ENCODE assay signal across 9 cellular contexts in the genomic region with DNA sequence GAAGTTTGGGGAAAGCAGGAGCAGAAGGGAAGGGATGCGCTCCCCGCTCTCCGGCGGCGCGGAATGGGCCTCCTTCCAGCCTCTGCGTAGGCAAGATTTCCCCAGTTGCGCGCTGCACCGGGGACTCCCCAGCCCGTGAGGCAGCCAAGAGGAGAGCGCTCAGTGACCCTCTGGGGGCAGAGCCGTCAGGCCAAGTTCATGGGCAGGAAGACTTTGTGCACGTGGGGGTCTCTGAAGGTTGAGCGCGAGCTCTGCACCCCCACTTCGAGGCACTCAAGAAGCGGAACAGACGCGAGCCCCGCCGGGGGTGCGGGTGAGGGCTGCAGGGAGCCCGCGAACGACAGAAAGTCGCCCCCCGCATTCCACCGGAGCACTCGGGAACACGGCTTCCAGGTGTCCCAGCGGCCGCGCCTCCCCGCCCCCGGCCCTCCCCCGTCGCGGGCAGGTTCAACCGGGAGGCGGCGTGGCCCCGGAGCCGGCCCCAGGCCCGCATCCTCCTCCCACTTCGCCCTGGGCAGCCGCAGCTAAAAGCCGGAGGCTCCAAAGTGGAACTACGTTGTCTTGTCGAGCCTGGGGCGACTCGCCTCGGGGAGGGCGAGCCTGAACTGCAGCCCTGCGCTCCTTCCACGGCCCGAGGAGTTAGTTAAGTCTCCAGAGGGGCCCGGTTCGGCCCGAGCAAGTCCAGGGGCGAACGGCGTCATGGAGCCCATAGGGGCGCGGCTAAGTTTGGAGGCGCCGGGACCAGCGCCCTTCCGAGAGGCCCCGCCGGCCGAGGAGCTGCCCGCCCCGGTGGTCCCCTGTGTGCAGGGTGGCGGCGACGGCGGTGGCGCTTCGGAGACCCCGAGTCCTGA. TPM values are rescaled to one million over a fixed set of nuclear protein-coding genes. Genes with fewer than 3 reads are reported as not detected.
A peak's percentile ranks its signal among the peaks of the same experiment; 100 is the strongest.
DNase-seq lines count a peak whose midpoint lies in the region; ATAC-seq and TF ChIP-seq lines count a peak whose summit lies in the region.
"Had no signal": no experiment of that assay in that cellular context is flagged by ENCODE, and none has a peak within 500 bp of the region (broad histone marks: within the 10 kb centered on the region; RNA-seq: fewer than 3 reads in every experiment).

Gene PPP1R3G (plus strand): TSS at position 555 of the 851 bp plus-strand sequence. CDS start 145 bp downstream, at position 700.

- H3K4me1 Mint-ChIP-seq in Calu3 (ENCODE audit: low read depth, unreplicated experiment): peaks cover 14% of the 10 kb centered on the region
- H3K4me1 Mint-ChIP-seq in activated CD8-positive, alpha-beta T cell treated with anti-CD3 and anti-CD28 coated beads, Interleukin-2, amount 10 ng/mL, durations not matched to agents 7 days and 5 days (ENCODE audit: low read depth): peaks cover 6% of the 10 kb centered on the region

- H3K27me3 Mint-ChIP-seq in Calu3 (ENCODE audit: unreplicated experiment): no peaks in the 10 kb centered on the region
- H3K27me3 Mint-ChIP-seq in activated CD8-positive, alpha-beta T cell treated with anti-CD3 and anti-CD28 coated beads, Interleukin-2, amount 10 ng/mL, durations not matched to agents 7 days and 5 days (ENCODE audit: low read depth): peaks cover 44% of the 10 kb centered on the region

- TF ChIP-seq EP300 in Ishikawa (IDR thresholded peaks at IDR 0.05; ENCODE audit: borderline replicate concordance): no peak

- H3K27ac Mint-ChIP-seq in Calu3 (ENCODE audit: unreplicated experiment): no peak within 1 kb of the TSS
- H3K27ac Mint-ChIP-seq in activated CD8-positive, alpha-beta T cell treated with anti-CD3 and anti-CD28 coated beads, Interleukin-2, amount 10 ng/mL, durations not matched to agents 7 days and 5 days: no peak within 1 kb of the TSS

- peaks cover 7% of the 10 kb centered on the region for H3K36me3 Mint-ChIP-seq in Calu3 (ENCODE audit: insufficient read depth, unreplicated experiment)
- H3K36me3 Mint-ChIP-seq in activated CD8-positive, alpha-beta T cell treated with anti-CD3 and anti-CD28 coated beads, Interleukin-2, amount 10 ng/mL, durations not matched to agents 7 days and 5 days (ENCODE audit: low read depth): no peaks in the 10 kb centered on the region

- H3K9me3 Mint-ChIP-seq in Calu3 (ENCODE audit: low read depth, unreplicated experiment): no peaks in the 10 kb centered on the region
- no peaks in the 10 kb centered on the region for H3K9me3 Mint-ChIP-seq in activated CD8-positive, alpha-beta T cell treated with anti-CD3 and anti-CD28 coated beads, Interleukin-2, amount 10 ng/mL, durations not matched to agents 7 days and 5 days (ENCODE audit: insufficient read depth)

- H3K27ac ChIP-seq in cardiac muscle cell (no peak within 1 kb of the TSS), parathyroid adenoma (peak within 1 kb of the TSS; percentile 68)

- peak within 1 kb of the TSS; percentile 69 for H3K9ac ChIP-seq in parathyroid adenoma

- TF ChIP-seq CTCF in Calu3 (IDR thresholded peaks at IDR 0.05; ENCODE audit: unreplicated experiment): no peak
- no peak for TF ChIP-seq CTCF in cardiac muscle cell (IDR thresholded peaks at IDR 0.05; ENCODE audit: low read depth, low read length)
- no peak for TF ChIP-seq CTCF in parathyroid adenoma (IDR thresholded peaks at IDR 0.05)

- no peaks in the 10 kb centered on the region for H3K36me3 ChIP-seq in cardiac muscle cell
- H3K36me3 ChIP-seq in parathyroid adenoma (ENCODE audit: control insufficient read depth, insufficient read depth, low read length): no peaks in the 10 kb centered on the region

- H3K4me2 ChIP-seq in parathyroid adenoma (ENCODE audit: low read length): peak within 1 kb of the TSS; percentile 73

- peak within 1 kb of the TSS; percentile 72 for H3K4me3 Mint-ChIP-seq in Calu3 (ENCODE audit: low read depth, unreplicated experiment)
- H3K4me3 Mint-ChIP-seq in activated CD8-positive, alpha-beta T cell treated with anti-CD3 and anti-CD28 coated beads, Interleukin-2, amount 10 ng/mL, durations not matched to agents 7 days and 5 days: peak within 1 kb of the TSS; percentile 69

- H2AFZ ChIP-seq in parathyroid adenoma: peak within 1 kb of the TSS; percentile 99

- CTCF ChIA-PET in Calu3 (lab: Charles Lee): no interaction called here
- CTCF ChIA-PET in activated CD8-positive, alpha-beta T cell treated with anti-CD3 and anti-CD28 coated beads, Interleukin-2, amount 10 ng/mL, durations not matched to agents 7 days and 5 days (lab: Charles Lee): no interaction called here

- no peaks in the 10 kb centered on the region for H3K4me1 ChIP-seq in cardiac muscle cell (ENCODE audit: low read depth)
- no peaks in the 10 kb centered on the region for H3K4me1 ChIP-seq in parathyroid adenoma

- intact Hi-C loops in Calu3 (cut with micrococcal nuclease; ENCODE audit: unreplicated experiment): no loop called here

- ATAC-seq in GM21381 (IDR thresholded peaks at IDR 0.05; ENCODE audit: unreplicated experiment): peak; percentile 40
- ATAC-seq in activated CD8-positive, alpha-beta T cell treated with anti-CD3 and anti-CD28 coated beads, Interleukin-2, amount 10 ng/mL, durations not matched to agents 7 days and 5 days: peak; percentile 54
- no peak for ATAC-seq in GM19397 (IDR thresholded peaks at IDR 0.05; ENCODE audit: unreplicated experiment)

- no TSS peak for BruUV-seq in Calu3 (replicated peaks; lab: Mats Ljungman, UMichigan)

- no peak for TF ChIP-seq RAD21 in Ishikawa (IDR thresholded peaks at IDR 0.05; ENCODE audit: low read depth)

- H3K79me2 ChIP-seq in parathyroid adenoma: no peaks in the 10 kb centered on the region

- H3K9me3 ChIP-seq in cardiac muscle cell (ENCODE audit: low read depth): no peaks in the 10 kb centered on the region
- H3K9me3 ChIP-seq in parathyroid adenoma (ENCODE audit: control insufficient read depth, low read length): no peaks in the 10 kb centered on the region

- peak; percentile 35 for DNase-seq in Calu3
- peak; percentile 24 for DNase-seq in activated CD8-positive, alpha-beta T cell treated with anti-CD3 and anti-CD28 coated beads, Interleukin-2, amount 10 ng/mL, durations not matched to agents 7 days and 5 days
- DNase-seq in cardiac muscle cell (ENCODE audit: low read depth in 1 of 2, low spot score in 1 of 2): peak; percentile 52 to 75
- no peak for DNase-seq in NCI-H1092 treated with DMSO at 0.1 percent for 48 hours (lab: John Stamatoyannopoulos, UW)

- POLR2A ChIA-PET in activated CD8-positive, alpha-beta T cell treated with anti-CD3 and anti-CD28 coated beads, Interleukin-2, amount 10 ng/mL, durations not matched to agents 7 days and 5 days (lab: Charles Lee): no interaction called here

- H3K27me3 ChIP-seq in cardiac muscle cell (peaks cover 51% of the 10 kb centered on the region), parathyroid adenoma (ENCODE audit: control insufficient read depth, insufficient read depth, low read length) (no peaks in the 10 kb centered on the region)

- H3K4me3 ChIP-seq in cardiac muscle cell (peak within 1 kb of the TSS; percentile 41), parathyroid adenoma (ENCODE audit: low read depth, low read length) (peak within 1 kb of the TSS; percentile 41)

TF ChIP-seq in Ishikawa, 13 proteins besides CTCF, POLR2A, EP300 and RAD21:
- TF ChIP-seq NFIC (IDR thresholded peaks at IDR 0.05) (peak; percentile 13; the same call in 1 of the 2 replicates), MAX (IDR thresholded peaks at IDR 0.05) (peak; percentile 44; the same call in 1 of the 2 replicates), ZBTB7A (IDR thresholded peaks at IDR 0.05; ENCODE audit: low read depth) (peak; percentile 16; the same call in 1 of the 2 replicates)
- TF ChIP-seq, protein P1, sequence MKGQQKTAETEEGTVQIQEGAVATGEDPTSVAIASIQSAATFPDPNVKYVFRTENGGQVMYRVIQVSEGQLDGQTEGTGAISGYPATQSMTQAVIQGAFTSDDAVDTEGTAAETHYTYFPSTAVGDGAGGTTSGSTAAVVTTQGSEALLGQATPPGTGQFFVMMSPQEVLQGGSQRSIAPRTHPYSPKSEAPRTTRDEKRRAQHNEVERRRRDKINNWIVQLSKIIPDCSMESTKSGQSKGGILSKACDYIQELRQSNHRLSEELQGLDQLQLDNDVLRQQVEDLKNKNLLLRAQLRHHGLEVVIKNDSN (IDR thresholded peaks at IDR 0.05): no peak
TF ChIP-seq in Ishikawa: peak in this region for 3.

RNA-seq across cellular contexts. Expression of gene PPP1R3G, which starts in this region (rescaled TPM):
- total RNA-seq in Calu3 (2022): 0.07 and 0.20 TPM in 2 replicates
- total RNA-seq in activated CD8-positive, alpha-beta T cell treated with anti-CD3 and anti-CD28 coated beads, Interleukin-2, amount 10 ng/mL, durations not matched to agents 7 days and 5 days: under 1 TPM; 0.05 to 0.11 TPM
- 6.1 and 7.6 TPM in 2 replicates for total RNA-seq in cardiac muscle cell
- 2.6 and 6.3 TPM in 2 replicates for polyA plus RNA-seq in cardiac muscle cell
- total RNA-seq: T-helper 1 cell treated with Interleukin-12 subunit alpha and Interleukin-12 subunit beta and Interleukin-4 antibody, amounts not matched to agents 30 ng/mL and 1 ng/mL, for 36 hours had no signal

Comparison
In these comparisons a context has a peak if more than half of its experiments do, and no peak if none do; other contexts are left out.
1. Peak in DNase-seq in Calu3; RNA of the gene not detected or under 1 TPM.
2. Peak in DNase-seq and ATAC-seq in activated CD8-positive, alpha-beta T cell treated with anti-CD3 and anti-CD28 coated beads, Interleukin-2, amount 10 ng/mL, durations not matched to agents 7 days and 5 days; RNA of the gene not detected or under 1 TPM.